ENCODE assay signal across 7 cellular contexts in genomic region chr16:66878067-66878466, GRCh38. TPM values are rescaled to one million over a fixed set of nuclear protein-coding genes. Genes with fewer than 3 reads are reported as not detected.
A peak's percentile ranks its signal among the peaks of the same experiment; 100 is the strongest.
DNase-seq lines count a peak whose midpoint lies in the region; ATAC-seq, FAIRE-seq and TF ChIP-seq lines count a peak whose summit lies in the region.

No MANE protein-coding gene starts in this region.

- no peaks in the 10 kb centered on the region; the same call in 1 of the 2 replicates for H4K20me1 ChIP-seq in K562 (replicated peaks; ENCODE audit: control insufficient read depth, insufficient read depth, low read length)

- no peak for TF ChIP-seq EP300 in K562 (IDR thresholded peaks at IDR 0.05; ENCODE audit: low read length)

- BruUV-seq in K562 (replicated peaks; lab: Mats Ljungman, UMichigan), result no TSS peak

- POLR2A ChIA-PET in K562 (lab: Yijun Ruan, JAX), result no interaction called here

- TF ChIP-seq CTCF in K562 (IDR thresholded peaks at IDR 0.05 in 2 of 3, conservative IDR thresholded peaks at IDR 0.05 in 1 of 3; ENCODE audit: insufficient read depth in 2 of 3, low read depth in 1 of 3, low read length in 3 of 3) (no peak), right atrium auricular region (IDR thresholded peaks at IDR 0.05) (no peak), thyroid gland (IDR thresholded peaks at IDR 0.05) (no peak)

- H3K27me3 ChIP-seq in K562 (ENCODE audit: control insufficient read depth in 2 of 2, insufficient read depth in 2 of 2, low read length in 2 of 2), result no peaks in the 10 kb centered on the region
- no peaks in the 10 kb centered on the region for H3K27me3 ChIP-seq in right atrium auricular region
- H3K27me3 ChIP-seq in thyroid gland, result no peaks in the 10 kb centered on the region

- H3K9me1 ChIP-seq in K562 (ENCODE audit: control insufficient read depth, insufficient read depth, low read length), result no peaks in the 10 kb centered on the region

- ATAC-seq in HG02642 (IDR thresholded peaks at IDR 0.05; ENCODE audit: poor library complexity, unreplicated experiment), result peak; percentile 17
- ATAC-seq in K562, result no peak

- in situ Hi-C loops in K562 (cut with MboI), result no loop called here

- intact Hi-C loops in K562 (cut with micrococcal nuclease), result no loop called here
- intact Hi-C loops in thyroid gland (cut with DNase I), result no loop called here

- H3K4me2 ChIP-seq in K562 (ENCODE audit: insufficient read depth, low read length), result no peak overlapping the region

- no peak for TF ChIP-seq POLR2A in K562 (conservative IDR thresholded peaks at IDR 0.05)
- no peak for TF ChIP-seq POLR2A in thyroid gland (IDR thresholded peaks at IDR 0.05)

- no peak for TF ChIP-seq RAD21 in K562 (CRISPR knock-in tag; conservative IDR thresholded peaks at IDR 0.05 in 1 of 2, IDR thresholded peaks at IDR 0.05 in 1 of 2)

- H3K36me3 ChIP-seq in K562 (ENCODE audit: control insufficient read depth, insufficient read depth, low read length) (peaks cover 5% of the 10 kb centered on the region; the same call in 1 of the 3 replicates), right atrium auricular region (no peaks in the 10 kb centered on the region), thyroid gland (no peaks in the 10 kb centered on the region)

- peak overlapping the region; percentile 27 for H2AFZ ChIP-seq in K562 (ENCODE audit: low read depth, low read length)

- H3K27ac ChIP-seq in K562 (ENCODE audit: extremely low read depth, low read depth, low read length) (peak overlapping the region; percentile 24; the same call in 1 of the 3 replicates), right atrium auricular region (no peak overlapping the region), thyroid gland (no peak overlapping the region)

- peaks cover 24 to 42% of the 10 kb centered on the region in 2 experiments for H3K4me1 ChIP-seq in K562 (replicated peaks in 1 of 2; ENCODE audit: control insufficient read depth in 2 of 2, insufficient read depth in 2 of 2, low read length in 2 of 2)
- peaks cover 0 to 19% of the 10 kb centered on the region in 2 donors for H3K4me1 ChIP-seq in right atrium auricular region
- H3K4me1 ChIP-seq in thyroid gland, result peaks cover 23 to 34% of the 10 kb centered on the region in 2 donors

- peaks cover 20% of the 10 kb centered on the region for H3K79me2 ChIP-seq in K562 (ENCODE audit: control insufficient read depth, insufficient read depth, low read length)

- DNase-seq in RPMI8226 (peak; percentile 98), K562 (ENCODE audit: extremely low read depth in 1 of 4, low spot score in 3 of 4) (no peak), right atrium auricular region (ENCODE audit: low spot score) (no peak), thyroid gland (no peak), HTR-8/SVneo (ENCODE audit: insufficient read length, low spot score) (no peak)
- DNase-seq in stimulated activated CD8-positive, alpha-beta memory T cell treated with anti-CD3 and anti-CD28 coated beads, Interleukin-4, amount 100 ng/mL, for 48 hours, result peak; percentile 82

- H3K9ac ChIP-seq in K562 (ENCODE audit: insufficient read depth in 1 of 2, low read depth in 2 of 2, low read length in 2 of 2), result no peak overlapping the region

- CTCF ChIA-PET in K562 (lab: Yijun Ruan, JAX; ENCODE audit: low intra/inter-chr PET ratio), result no interaction called here

- no peaks in the 10 kb centered on the region for H3K9me3 ChIP-seq in K562 (replicated peaks; ENCODE audit: control insufficient read depth, insufficient read depth, low read depth, low read length)
- no peaks in the 10 kb centered on the region for H3K9me3 ChIP-seq in right atrium auricular region
- no peaks in the 10 kb centered on the region for H3K9me3 ChIP-seq in thyroid gland

- 46% methylated on average over 5 of the region's 5 CpGs for WGBS in K562 (ENCODE audit: insufficient coverage, low coverage, missing lambda C conversion rate)
- WGBS in thyroid gland, 2 donors, result 76 to 77% methylated on average over 5 of the region's 5 CpGs

- H3K4me3 ChIP-seq in K562 (no peak overlapping the region), right atrium auricular region (no peak overlapping the region), thyroid gland (replicated peaks in 1 of 3) (no peak overlapping the region)

- FAIRE-seq in K562 (lab: Jason Lieb, UNC) (no peak), HTR-8/SVneo (lab: Jason Lieb, UNC) (no peak)

RNA-seq across cellular contexts. Expression of gene PDP2, which starts 2.2 kb away (rescaled TPM):
- total RNA-seq in K562 (2011; cell fraction: chromatin; rRNA removed; ENCODE audit: low replicate concordance), result 44.7 and 44.9 TPM in 2 replicates
- total RNA-seq in K562 (2011; cell fraction: nucleolus; rRNA removed), result 21.3 and 22.0 TPM in 2 replicates
- 27.4 and 39.0 TPM in 2 replicates for total RNA-seq in K562 (2011; cell fraction: nucleoplasm; rRNA removed)
- 5.5 and 6.7 TPM in 2 replicates for total RNA-seq in K562 (2014; rRNA removed)
- 7.2 and 8.3 TPM in 2 replicates for total RNA-seq in K562 (2014; rRNA removed; fragmentation: Illumina TruSeq; extraction: Trizol)
- total RNA-seq in K562 (2015; rRNA removed; fragmentation: Illumina TruSeq; extraction: Trizol), result 5.8 and 6.7 TPM in 2 replicates
- total RNA-seq in K562 (2021), result 17.7 and 18.5 TPM in 2 replicates
- polyA plus RNA-seq in K562 (2011; rRNA removed), result 24.3 and 28.6 TPM in 2 replicates
- 13.0 and 18.7 TPM in 2 replicates for polyA plus RNA-seq in K562 (2011; cell fraction: cytosol; rRNA removed)
- polyA plus RNA-seq in K562 (2011; cell fraction: nucleus; rRNA removed), result 14.8 and 18.4 TPM in 2 replicates
- 5.3 and 7.2 TPM in 2 replicates for polyA plus RNA-seq in K562 (2012)
- 11.4 and 15.8 TPM in 2 replicates for polyA plus RNA-seq in K562 (2014; fragmentation: Illumina TruSeq; extraction: Trizol)
- polyA plus RNA-seq in K562 (2014; fragmentation: Nextera tagmentation; extraction: Ambion mirVana), result 1 to 10 TPM; 2.5 to 4.2 TPM
- polyA plus RNA-seq in K562 (2014; rRNA removed), result 8.3 and 8.7 TPM in 2 replicates
- 41.5 and 46.7 TPM in 2 replicates for polyA minus RNA-seq in K562 (2011; rRNA and poly(A)+ RNA removed)
- 15.2 and 19.5 TPM in 2 replicates for polyA minus RNA-seq in K562 (2011; cell fraction: cytosol; rRNA and poly(A)+ RNA removed)
- 10.0 and 16.6 TPM in 2 replicates for polyA minus RNA-seq in K562 (2011; cell fraction: nucleus; rRNA and poly(A)+ RNA removed)
- 1 to 10 TPM; 1.7 to 3.4 TPM for total RNA-seq in right atrium auricular region
- total RNA-seq in thyroid gland, result 10 to 100 TPM; 10.7 to 34.5 (median 26.9) TPM

RNA-seq across cellular contexts. Expression of gene CA7, which starts 33.9 kb away (rescaled TPM):
- total RNA-seq in K562 (2011; cell fraction: chromatin; rRNA removed; ENCODE audit: low replicate concordance), result not detected in 2 replicates
- not detected in 2 replicates for total RNA-seq in K562 (2011; cell fraction: nucleolus; rRNA removed)
- total RNA-seq in K562 (2011; cell fraction: nucleoplasm; rRNA removed), result not detected in 2 replicates
- total RNA-seq in K562 (2014; rRNA removed) (0.24 TPM in 1 of 2 replicates, not detected in the other), K562 (2014; rRNA removed; fragmentation: Illumina TruSeq; extraction: Trizol) (not detected in 2 replicates), K562 (2015; rRNA removed; fragmentation: Illumina TruSeq; extraction: Trizol) (not detected in 2 replicates), K562 (2021) (not detected in 2 replicates), right atrium auricular region (not detected), thyroid gland (under 1 TPM in 1 of 4 donors, not detected in 3; 0.46 TPM)
- polyA plus RNA-seq in K562 (2011; rRNA removed) (0.06 TPM in 1 of 2 replicates, not detected in the other), K562 (2014; fragmentation: Illumina TruSeq; extraction: Trizol) (0.07 TPM in 1 of 2 replicates, not detected in the other), K562 (2014; fragmentation: Nextera tagmentation; extraction: Ambion mirVana) (under 1 TPM in 1 of 2 experiments, not detected in 1; 0.03 TPM), K562 (2014; rRNA removed) (0.05 TPM in 1 of 2 replicates, not detected in the other)
- 0.10 and 0.60 TPM in 2 replicates for polyA plus RNA-seq in K562 (2011; cell fraction: cytosol; rRNA removed)
- 0.13 TPM in 1 of 2 replicates, not detected in the other for polyA plus RNA-seq in K562 (2011; cell fraction: nucleus; rRNA removed)
- 0.08 and 0.09 TPM in 2 replicates for polyA plus RNA-seq in K562 (2012)
- 0.21 TPM in 1 of 2 replicates, not detected in the other for polyA minus RNA-seq in K562 (2011; rRNA and poly(A)+ RNA removed)
- polyA minus RNA-seq in K562 (2011; cell fraction: cytosol; rRNA and poly(A)+ RNA removed), result not detected in 2 replicates
- polyA minus RNA-seq in K562 (2011; cell fraction: nucleus; rRNA and poly(A)+ RNA removed), result not detected in 2 replicates

RNA-seq across cellular contexts. Expression of gene CDH16, which starts 40.6 kb away (rescaled TPM):
- total RNA-seq in K562 (2011; cell fraction: chromatin; rRNA removed; ENCODE audit: low replicate concordance), result not detected in 2 replicates
- total RNA-seq in K562 (2011; cell fraction: nucleolus; rRNA removed), result not detected in 2 replicates
- total RNA-seq in K562 (2011; cell fraction: nucleoplasm; rRNA removed), result not detected in 2 replicates
- total RNA-seq in K562 (2014; rRNA removed), result not detected in 2 replicates
- total RNA-seq in K562 (2014; rRNA removed; fragmentation: Illumina TruSeq; extraction: Trizol), result not detected in 2 replicates
- total RNA-seq in K562 (2015; rRNA removed; fragmentation: Illumina TruSeq; extraction: Trizol), result not detected in 2 replicates
- total RNA-seq in K562 (2021), result not detected in 2 replicates
- polyA plus RNA-seq in K562 (2011; rRNA removed), result not detected in 2 replicates
- not detected in 2 replicates for polyA plus RNA-seq in K562 (2011; cell fraction: cytosol; rRNA removed)
- not detected in 2 replicates for polyA plus RNA-seq in K562 (2011; cell fraction: nucleus; rRNA removed)
- polyA plus RNA-seq in K562 (2012), result not detected in 2 replicates
- not detected in 2 replicates for polyA plus RNA-seq in K562 (2014; fragmentation: Illumina TruSeq; extraction: Trizol)
- not detected for polyA plus RNA-seq in K562 (2014; fragmentation: Nextera tagmentation; extraction: Ambion mirVana)
- not detected in 2 replicates for polyA plus RNA-seq in K562 (2014; rRNA removed)
- polyA minus RNA-seq in K562 (2011; rRNA and poly(A)+ RNA removed), result not detected in 2 replicates
- not detected in 2 replicates for polyA minus RNA-seq in K562 (2011; cell fraction: cytosol; rRNA and poly(A)+ RNA removed)
- not detected in 2 replicates for polyA minus RNA-seq in K562 (2011; cell fraction: nucleus; rRNA and poly(A)+ RNA removed)
- 1 to 10 TPM in 1 of 2 donors, under 1 TPM in 1; 0.79 to 1.4 TPM for total RNA-seq in right atrium auricular region
- 100 to 1,000 TPM in 3 of 4 donors, 10 to 100 TPM in 1; 43.1 to 166 (median 134) TPM for total RNA-seq in thyroid gland

RNA-seq across cellular contexts. Expression of gene RRAD, which starts 47.3 kb away (rescaled TPM):
- not detected in 2 replicates for total RNA-seq in K562 (2011; cell fraction: chromatin; rRNA removed; ENCODE audit: low replicate concordance)
- total RNA-seq in K562 (2011; cell fraction: nucleolus; rRNA removed), result 0.79 and 1.2 TPM in 2 replicates
- total RNA-seq in K562 (2011; cell fraction: nucleoplasm; rRNA removed), result 0.44 TPM in 1 of 2 replicates, not detected in the other
- total RNA-seq in K562 (2014; rRNA removed), result 0.09 and 0.12 TPM in 2 replicates
- total RNA-seq in K562 (2014; rRNA removed; fragmentation: Illumina TruSeq; extraction: Trizol), result not detected in 2 replicates
- not detected in 2 replicates for total RNA-seq in K562 (2015; rRNA removed; fragmentation: Illumina TruSeq; extraction: Trizol)
- total RNA-seq in K562 (2021), result 0.13 and 0.16 TPM in 2 replicates
- polyA plus RNA-seq in K562 (2011; rRNA removed), result 0.05 and 0.20 TPM in 2 replicates
- polyA plus RNA-seq in K562 (2011; cell fraction: cytosol; rRNA removed), result 0.28 and 0.65 TPM in 2 replicates
- 0.20 and 0.71 TPM in 2 replicates for polyA plus RNA-seq in K562 (2011; cell fraction: nucleus; rRNA removed)
- 0.12 and 1.1 TPM in 2 replicates for polyA plus RNA-seq in K562 (2012)
- not detected in 2 replicates for polyA plus RNA-seq in K562 (2014; fragmentation: Illumina TruSeq; extraction: Trizol)
- not detected for polyA plus RNA-seq in K562 (2014; fragmentation: Nextera tagmentation; extraction: Ambion mirVana)
- 0.12 TPM in 1 of 2 replicates, not detected in the other for polyA plus RNA-seq in K562 (2014; rRNA removed)
- 0.14 TPM in 1 of 2 replicates, not detected in the other for polyA minus RNA-seq in K562 (2011; rRNA and poly(A)+ RNA removed)
- 0.95 TPM in 1 of 2 replicates, not detected in the other for polyA minus RNA-seq in K562 (2011; cell fraction: cytosol; rRNA and poly(A)+ RNA removed)
- 0.22 TPM in 1 of 2 replicates, not detected in the other for polyA minus RNA-seq in K562 (2011; cell fraction: nucleus; rRNA and poly(A)+ RNA removed)
- 100 to 1,000 TPM; 173 to 266 TPM for total RNA-seq in right atrium auricular region
- total RNA-seq in thyroid gland, result 10 to 100 TPM in 3 of 4 donors, 1 to 10 TPM in 1; 6.1 to 15.6 (median 10.9) TPM

RNA-seq across cellular contexts. Expression of gene NAE1, which starts 47.3 kb away (rescaled TPM):
- 98.8 and 294 TPM in 2 replicates for total RNA-seq in K562 (2011; cell fraction: chromatin; rRNA removed; ENCODE audit: low replicate concordance)
- total RNA-seq in K562 (2011; cell fraction: nucleolus; rRNA removed), result 65.5 and 71.3 TPM in 2 replicates
- total RNA-seq in K562 (2011; cell fraction: nucleoplasm; rRNA removed), result 135 and 180 TPM in 2 replicates
- total RNA-seq in K562 (2014; rRNA removed) (150 and 165 TPM in 2 replicates), K562 (2014; rRNA removed; fragmentation: Illumina TruSeq; extraction: Trizol) (230 and 259 TPM in 2 replicates), K562 (2015; rRNA removed; fragmentation: Illumina TruSeq; extraction: Trizol) (174 and 190 TPM in 2 replicates), K562 (2021) (167 and 172 TPM in 2 replicates), right atrium auricular region (10 to 100 TPM; 25.6 to 27.3 TPM), thyroid gland (10 to 100 TPM; 51.0 to 75.0 (median 61.2) TPM)
- polyA plus RNA-seq in K562 (2011; rRNA removed) (233 and 294 TPM in 2 replicates), K562 (2014; fragmentation: Illumina TruSeq; extraction: Trizol) (164 and 203 TPM in 2 replicates), K562 (2014; fragmentation: Nextera tagmentation; extraction: Ambion mirVana) (100 to 1,000 TPM; 257 to 275 TPM), K562 (2014; rRNA removed) (235 and 238 TPM in 2 replicates)
- 38.2 and 71.9 TPM in 2 replicates for polyA plus RNA-seq in K562 (2011; cell fraction: cytosol; rRNA removed)
- polyA plus RNA-seq in K562 (2011; cell fraction: nucleus; rRNA removed), result 83.1 and 206 TPM in 2 replicates
- 109 and 119 TPM in 2 replicates for polyA plus RNA-seq in K562 (2012)
- polyA minus RNA-seq in K562 (2011; rRNA and poly(A)+ RNA removed), result 151 and 155 TPM in 2 replicates
- 37.3 and 65.9 TPM in 2 replicates for polyA minus RNA-seq in K562 (2011; cell fraction: cytosol; rRNA and poly(A)+ RNA removed)
- polyA minus RNA-seq in K562 (2011; cell fraction: nucleus; rRNA and poly(A)+ RNA removed), result 67.0 and 103 TPM in 2 replicates

Comparison
In these comparisons a context has a peak if more than half of its experiments do, and no peak if none do; other contexts are left out.
1. DNase-seq: peak in RPMI8226 (single experiment) and stimulated activated CD8-positive, alpha-beta memory T cell treated with anti-CD3 and anti-CD28 coated beads, Interleukin-4, amount 100 ng/mL, for 48 hours (single experiment); none in K562 (0 of 4), right atrium auricular region (single experiment), thyroid gland (0 of 2) and HTR-8/SVneo (single experiment).
2. RNA of gene CDH16, which starts 40.6 kb away (total RNA-seq): 43.1 to 166 TPM in thyroid gland; 0.79 to 1.4 TPM in right atrium auricular region and not detected in K562; every median in the first group is over 10 times any median in the second.